ENCODE assay signal across 9 cellular contexts in the genomic region with DNA sequence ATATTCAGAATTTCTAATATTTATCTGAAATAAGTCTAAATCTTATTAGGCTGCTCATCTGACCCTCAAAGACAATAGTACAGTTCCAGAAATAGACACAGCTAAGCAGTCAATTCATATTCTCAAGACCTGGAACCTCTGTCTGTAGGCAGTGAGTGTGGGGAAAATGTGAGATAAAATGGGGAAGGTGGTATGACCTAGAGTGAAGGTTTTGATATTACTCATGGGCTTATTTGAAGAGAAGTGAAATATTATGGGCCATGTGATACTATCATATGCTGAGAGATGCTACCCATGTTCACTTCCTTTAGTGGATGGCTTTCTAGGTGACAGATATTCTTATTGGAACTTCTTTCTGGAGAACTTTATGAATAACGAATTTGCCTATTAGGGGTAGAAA. TPM values are rescaled to one million over a fixed set of nuclear protein-coding genes. Genes with fewer than 3 reads are reported as not detected.
DNase-seq lines count a peak whose midpoint lies in the region; ATAC-seq and TF ChIP-seq lines count a peak whose summit lies in the region.
"Had no signal": no experiment of that assay in that cellular context is flagged by ENCODE, and none has a peak within 500 bp of the region (broad histone marks: within the 10 kb centered on the region; RNA-seq: fewer than 3 reads in every experiment).

No MANE protein-coding gene starts in this region.

- ATAC-seq in GM18909 (IDR thresholded peaks at IDR 0.05; ENCODE audit: poor library complexity, unreplicated experiment) = peak; percentile 82
- ATAC-seq in HG02973 (IDR thresholded peaks at IDR 0.05; ENCODE audit: unreplicated experiment) = peak; percentile 84
- peak; percentile 18 to 41 (median 30) for ATAC-seq in T-cell (replicated peaks in 1 of 4)

- H3K9me3 ChIP-seq in BLaER1 treated with 17β-estradiol and CSF1 and Interleukin-3, amounts not matched to agents 10 nM and 100 nM (replicated peaks in 1 of 11) = peaks cover 0 to 11% (median 0%) of the 10 kb centered on the region in 11 experiments; a peak in 2 of 22 replicates
- H3K9me3 ChIP-seq in colonic mucosa = no peaks in the 10 kb centered on the region
- H3K9me3 ChIP-seq in SJCRH30 (replicated peaks) = no peaks in the 10 kb centered on the region

- no peaks in the 10 kb centered on the region for H3K9me3 Mint-ChIP-seq in T-cell

- H3K4me3 Mint-ChIP-seq in T-cell = peak overlapping the region; percentile 8 to 56 (median 49)

- H3K27me3 Mint-ChIP-seq in T-cell = no peaks in the 10 kb centered on the region

- POLR2A ChIA-PET in T-cell (lab: Charles Lee) = interaction anchor here in 1 of 2 donors (0.6 kb wide), 1 partner anchor 316 kb away, joined by 4 read pairs; no protein-coding TSS in a partner anchor

- H4K20me1 ChIP-seq in BLaER1 treated with 17β-estradiol and CSF1 and Interleukin-3, amounts not matched to agents 10 nM and 100 nM = peaks cover 0 to 87% (median 11%) of the 10 kb centered on the region in 11 experiments; a peak in 11 of 22 replicates

- no peak for DNase-seq in T-cell
- no peak for DNase-seq in colonic mucosa
- DNase-seq in COLO668 (lab: John Stamatoyannopoulos, UW; ENCODE audit: unreplicated experiment) = no peak
- DNase-seq in SJCRH30 = no peak
- no peak for DNase-seq in NCI-H748 treated with DMSO at 0.1 percent for 48 hours (lab: John Stamatoyannopoulos, UW)
- DNase-seq: activated CD4-positive, alpha-beta T cell treated with anti-CD3 and anti-CD28 coated beads for 1 hour had no signal

- no peaks in the 10 kb centered on the region for H3K27me3 ChIP-seq in BLaER1 treated with 17β-estradiol and CSF1 and Interleukin-3, amounts not matched to agents 10 nM and 100 nM
- H3K27me3 ChIP-seq in colonic mucosa (no peaks in the 10 kb centered on the region), SJCRH30 (no peaks in the 10 kb centered on the region)

- peak overlapping the region in 10 of 11 experiments; percentile 19 to 94 (median 89); a peak in 18 of 22 replicates for H3K27ac ChIP-seq in BLaER1 treated with 17β-estradiol and CSF1 and Interleukin-3, amounts not matched to agents 10 nM and 100 nM
- H3K27ac ChIP-seq in colonic mucosa (no peak overlapping the region), SJCRH30 (no peak overlapping the region)

- peaks cover 98 to 100% (median 98%) of the 10 kb centered on the region in 3 donors for H3K4me1 Mint-ChIP-seq in T-cell

- H3K9ac ChIP-seq in BLaER1 treated with 17β-estradiol and CSF1 and Interleukin-3, amounts not matched to agents 10 nM and 100 nM = peak overlapping the region in 5 of 11 experiments; percentile 20 to 80 (median 32); a peak in 8 of 22 replicates
- no peak overlapping the region for H3K9ac ChIP-seq in colonic mucosa (ENCODE audit: low read depth in 2 of 2, low read length in 2 of 2)

- peak overlapping the region; percentile 82 to 96 (median 91) for H3K4me2 ChIP-seq in BLaER1 treated with 17β-estradiol and CSF1 and Interleukin-3, amounts not matched to agents 10 nM and 100 nM

- CTCF ChIA-PET in T-cell (lab: Charles Lee) = interaction anchor here (0.6 to 0.9 kb wide), 2 partner anchors 18 to 53 kb away, joined by 3 read pairs; no protein-coding TSS in a partner anchor

- H3K36me3 Mint-ChIP-seq in T-cell = peaks cover 30% of the 10 kb centered on the region

- peak overlapping the region in 1 of 10 experiments; percentile 41; a peak in 1 of 20 replicates for H3K4me3 ChIP-seq in BLaER1 treated with 17β-estradiol and CSF1 and Interleukin-3, amounts not matched to agents 10 nM and 100 nM
- H3K4me3 ChIP-seq in colonic mucosa (no peak overlapping the region), SJCRH30 (no peak overlapping the region)

- peaks cover 2 to 23% (median 17%) of the 10 kb centered on the region in 11 experiments; a peak in 14 of 22 replicates for H3K36me3 ChIP-seq in BLaER1 treated with 17β-estradiol and CSF1 and Interleukin-3, amounts not matched to agents 10 nM and 100 nM
- H3K36me3 ChIP-seq in colonic mucosa (no peaks in the 10 kb centered on the region), SJCRH30 (no peaks in the 10 kb centered on the region; the same call in 1 of the 2 replicates)

- intact Hi-C loops in colonic mucosa (cut with DNase I) = no loop called here

- no peak for TF ChIP-seq CTCF in colonic mucosa (IDR thresholded peaks at IDR 0.05)

- peak overlapping the region; percentile 93 to 98 for H3K27ac Mint-ChIP-seq in T-cell

- H3K4me1 ChIP-seq in BLaER1 treated with 17β-estradiol and CSF1 and Interleukin-3, amounts not matched to agents 10 nM and 100 nM = peaks cover 94 to 100% (median 100%) of the 10 kb centered on the region in 10 experiments
- H3K4me1 ChIP-seq in colonic mucosa (peaks cover 5% of the 10 kb centered on the region), SJCRH30 (0 out of 2 replicates have a peak, but pooled peaks cover 4% of the 10 kb centered on the region)

RNA-seq across cellular contexts. Expression of gene TGFBR2, which starts 33.5 kb away (rescaled TPM):
- total RNA-seq in T-cell (100 to 1,000 TPM; 114 to 145 (median 127) TPM), colonic mucosa (10 to 100 TPM; 32.4 to 53.5 TPM)
- 16.9 and 17.8 TPM in 2 replicates for total RNA-seq in SJCRH30 (2014; rRNA removed; shearing (Covaris generic))

Comparison
In these comparisons a context has a peak if more than half of its experiments do, and no peak if none do; other contexts are left out.
1. H3K27ac ChIP-seq: peak in BLaER1 treated with 17β-estradiol and CSF1 and Interleukin-3, amounts not matched to agents 10 nM and 100 nM (10 of 11); none in colonic mucosa (single experiment) and SJCRH30 (single experiment).
2. ATAC-seq: peak in every context shown above with its lines; median percentile 84 in HG02973; 82 in GM18909; 30 in T-cell.